2 cellular contexts compared by ENCODE assay signal in genomic region chr5:139232161-139232724, GRCh38.
TF ChIP-seq lines count a peak whose summit lies in the region.

No MANE protein-coding gene starts in this region.

TF ChIP-seq in GM23338, 12 proteins besides CTCF, POLR2A, EP300 and RAD21:
- TF ChIP-seq JUNB (IDR thresholded peaks at IDR 0.05; ENCODE audit: unreplicated experiment) (no peak), ZNF114 (CRISPR knock-in tag; IDR thresholded peaks at IDR 0.05) (no peak), CREB1 (CRISPR knock-in tag; IDR thresholded peaks at IDR 0.05; ENCODE audit: low read depth) (no peak), EZH2phosphoT487 (IDR thresholded peaks at IDR 0.05; ENCODE audit: unreplicated experiment) (no peak), ZNF331 (CRISPR knock-in tag; IDR thresholded peaks at IDR 0.05; ENCODE audit: low read depth) (no peak), STAT1 (IDR thresholded peaks at IDR 0.05; ENCODE audit: unreplicated experiment) (no peak), POLR2AphosphoS5 (IDR thresholded peaks at IDR 0.05; ENCODE audit: low read depth) (no peak), EZH2 (IDR thresholded peaks at IDR 0.05; ENCODE audit: low read depth, unreplicated experiment) (no peak), NANOG (IDR thresholded peaks at IDR 0.05; ENCODE audit: borderline replicate concordance) (no peak)
- TF ChIP-seq, protein P1, sequence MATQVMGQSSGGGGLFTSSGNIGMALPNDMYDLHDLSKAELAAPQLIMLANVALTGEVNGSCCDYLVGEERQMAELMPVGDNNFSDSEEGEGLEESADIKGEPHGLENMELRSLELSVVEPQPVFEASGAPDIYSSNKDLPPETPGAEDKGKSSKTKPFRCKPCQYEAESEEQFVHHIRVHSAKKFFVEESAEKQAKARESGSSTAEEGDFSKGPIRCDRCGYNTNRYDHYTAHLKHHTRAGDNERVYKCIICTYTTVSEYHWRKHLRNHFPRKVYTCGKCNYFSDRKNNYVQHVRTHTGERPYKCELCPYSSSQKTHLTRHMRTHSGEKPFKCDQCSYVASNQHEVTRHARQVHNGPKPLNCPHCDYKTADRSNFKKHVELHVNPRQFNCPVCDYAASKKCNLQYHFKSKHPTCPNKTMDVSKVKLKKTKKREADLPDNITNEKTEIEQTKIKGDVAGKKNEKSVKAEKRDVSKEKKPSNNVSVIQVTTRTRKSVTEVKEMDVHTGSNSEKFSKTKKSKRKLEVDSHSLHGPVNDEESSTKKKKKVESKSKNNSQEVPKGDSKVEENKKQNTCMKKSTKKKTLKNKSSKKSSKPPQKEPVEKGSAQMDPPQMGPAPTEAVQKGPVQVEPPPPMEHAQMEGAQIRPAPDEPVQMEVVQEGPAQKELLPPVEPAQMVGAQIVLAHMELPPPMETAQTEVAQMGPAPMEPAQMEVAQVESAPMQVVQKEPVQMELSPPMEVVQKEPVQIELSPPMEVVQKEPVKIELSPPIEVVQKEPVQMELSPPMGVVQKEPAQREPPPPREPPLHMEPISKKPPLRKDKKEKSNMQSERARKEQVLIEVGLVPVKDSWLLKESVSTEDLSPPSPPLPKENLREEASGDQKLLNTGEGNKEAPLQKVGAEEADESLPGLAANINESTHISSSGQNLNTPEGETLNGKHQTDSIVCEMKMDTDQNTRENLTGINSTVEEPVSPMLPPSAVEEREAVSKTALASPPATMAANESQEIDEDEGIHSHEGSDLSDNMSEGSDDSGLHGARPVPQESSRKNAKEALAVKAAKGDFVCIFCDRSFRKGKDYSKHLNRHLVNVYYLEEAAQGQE (IDR thresholded peaks at IDR 0.05; ENCODE audit: unreplicated experiment) = no peak
- TF ChIP-seq, protein P2, sequence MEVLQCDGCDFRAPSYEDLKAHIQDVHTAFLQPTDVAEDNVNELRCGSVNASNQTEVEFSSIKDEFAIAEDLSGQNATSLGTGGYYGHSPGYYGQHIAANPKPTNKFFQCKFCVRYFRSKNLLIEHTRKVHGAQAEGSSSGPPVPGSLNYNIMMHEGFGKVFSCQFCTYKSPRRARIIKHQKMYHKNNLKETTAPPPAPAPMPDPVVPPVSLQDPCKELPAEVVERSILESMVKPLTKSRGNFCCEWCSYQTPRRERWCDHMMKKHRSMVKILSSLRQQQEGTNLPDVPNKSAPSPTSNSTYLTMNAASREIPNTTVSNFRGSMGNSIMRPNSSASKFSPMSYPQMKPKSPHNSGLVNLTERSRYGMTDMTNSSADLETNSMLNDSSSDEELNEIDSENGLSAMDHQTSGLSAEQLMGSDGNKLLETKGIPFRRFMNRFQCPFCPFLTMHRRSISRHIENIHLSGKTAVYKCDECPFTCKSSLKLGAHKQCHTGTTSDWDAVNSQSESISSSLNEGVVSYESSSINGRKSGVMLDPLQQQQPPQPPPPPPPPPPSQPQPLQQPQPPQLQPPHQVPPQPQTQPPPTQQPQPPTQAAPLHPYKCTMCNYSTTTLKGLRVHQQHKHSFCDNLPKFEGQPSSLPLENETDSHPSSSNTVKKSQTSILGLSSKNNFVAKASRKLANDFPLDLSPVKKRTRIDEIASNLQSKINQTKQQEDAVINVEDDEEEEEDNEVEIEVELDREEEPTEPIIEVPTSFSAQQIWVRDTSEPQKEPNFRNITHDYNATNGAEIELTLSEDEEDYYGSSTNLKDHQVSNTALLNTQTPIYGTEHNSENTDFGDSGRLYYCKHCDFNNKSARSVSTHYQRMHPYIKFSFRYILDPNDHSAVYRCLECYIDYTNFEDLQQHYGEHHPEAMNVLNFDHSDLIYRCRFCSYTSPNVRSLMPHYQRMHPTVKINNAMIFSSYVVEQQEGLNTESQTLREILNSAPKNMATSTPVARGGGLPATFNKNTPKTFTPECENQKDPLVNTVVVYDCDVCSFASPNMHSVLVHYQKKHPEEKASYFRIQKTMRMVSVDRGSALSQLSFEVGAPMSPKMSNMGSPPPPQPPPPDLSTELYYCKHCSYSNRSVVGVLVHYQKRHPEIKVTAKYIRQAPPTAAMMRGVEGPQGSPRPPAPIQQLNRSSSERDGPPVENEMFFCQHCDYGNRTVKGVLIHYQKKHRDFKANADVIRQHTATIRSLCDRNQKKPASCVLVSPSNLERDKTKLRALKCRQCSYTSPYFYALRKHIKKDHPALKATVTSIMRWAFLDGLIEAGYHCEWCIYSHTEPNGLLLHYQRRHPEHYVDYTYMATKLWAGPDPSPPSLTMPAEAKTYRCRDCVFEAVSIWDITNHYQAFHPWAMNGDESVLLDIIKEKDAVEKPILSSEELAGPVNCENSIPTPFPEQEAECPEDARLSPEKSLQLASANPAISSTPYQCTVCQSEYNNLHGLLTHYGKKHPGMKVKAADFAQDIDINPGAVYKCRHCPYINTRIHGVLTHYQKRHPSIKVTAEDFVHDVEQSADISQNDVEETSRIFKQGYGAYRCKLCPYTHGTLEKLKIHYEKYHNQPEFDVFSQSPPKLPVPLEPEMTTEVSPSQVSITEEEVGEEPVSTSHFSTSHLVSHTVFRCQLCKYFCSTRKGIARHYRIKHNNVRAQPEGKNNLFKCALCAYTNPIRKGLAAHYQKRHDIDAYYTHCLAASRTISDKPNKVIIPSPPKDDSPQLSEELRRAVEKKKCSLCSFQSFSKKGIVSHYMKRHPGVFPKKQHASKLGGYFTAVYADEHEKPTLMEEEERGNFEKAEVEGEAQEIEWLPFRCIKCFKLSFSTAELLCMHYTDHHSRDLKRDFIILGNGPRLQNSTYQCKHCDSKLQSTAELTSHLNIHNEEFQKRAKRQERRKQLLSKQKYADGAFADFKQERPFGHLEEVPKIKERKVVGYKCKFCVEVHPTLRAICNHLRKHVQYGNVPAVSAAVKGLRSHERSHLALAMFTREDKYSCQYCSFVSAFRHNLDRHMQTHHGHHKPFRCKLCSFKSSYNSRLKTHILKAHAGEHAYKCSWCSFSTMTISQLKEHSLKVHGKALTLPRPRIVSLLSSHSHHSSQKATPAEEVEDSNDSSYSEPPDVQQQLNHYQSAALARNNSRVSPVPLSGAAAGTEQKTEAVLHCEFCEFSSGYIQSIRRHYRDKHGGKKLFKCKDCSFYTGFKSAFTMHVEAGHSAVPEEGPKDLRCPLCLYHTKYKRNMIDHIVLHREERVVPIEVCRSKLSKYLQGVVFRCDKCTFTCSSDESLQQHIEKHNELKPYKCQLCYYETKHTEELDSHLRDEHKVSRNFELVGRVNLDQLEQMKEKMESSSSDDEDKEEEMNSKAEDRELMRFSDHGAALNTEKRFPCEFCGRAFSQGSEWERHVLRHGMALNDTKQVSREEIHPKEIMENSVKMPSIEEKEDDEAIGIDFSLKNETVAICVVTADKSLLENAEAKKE (CRISPR knock-in tag; IDR thresholded peaks at IDR 0.05) = no peak
- TF ChIP-seq, protein P3, sequence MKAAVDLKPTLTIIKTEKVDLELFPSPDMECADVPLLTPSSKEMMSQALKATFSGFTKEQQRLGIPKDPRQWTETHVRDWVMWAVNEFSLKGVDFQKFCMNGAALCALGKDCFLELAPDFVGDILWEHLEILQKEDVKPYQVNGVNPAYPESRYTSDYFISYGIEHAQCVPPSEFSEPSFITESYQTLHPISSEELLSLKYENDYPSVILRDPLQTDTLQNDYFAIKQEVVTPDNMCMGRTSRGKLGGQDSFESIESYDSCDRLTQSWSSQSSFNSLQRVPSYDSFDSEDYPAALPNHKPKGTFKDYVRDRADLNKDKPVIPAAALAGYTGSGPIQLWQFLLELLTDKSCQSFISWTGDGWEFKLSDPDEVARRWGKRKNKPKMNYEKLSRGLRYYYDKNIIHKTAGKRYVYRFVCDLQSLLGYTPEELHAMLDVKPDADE (IDR thresholded peaks at IDR 0.05) = no peak

TF ChIP-seq in GM12878, 131 proteins besides CTCF, POLR2A, EP300 and RAD21:
- TF ChIP-seq MXI1 (IDR thresholded peaks at IDR 0.05; ENCODE audit: low read depth, low read length) (no peak), SMC3 (IDR thresholded peaks at IDR 0.05; ENCODE audit: borderline replicate concordance, low read length) (no peak), DPF2 (IDR thresholded peaks at IDR 0.05) (no peak), ZNF384 (IDR thresholded peaks at IDR 0.05; ENCODE audit: borderline replicate concordance, low read depth, low read length) (no peak), EGR1 (IDR thresholded peaks at IDR 0.05; ENCODE audit: borderline replicate concordance in 1 of 2, low read depth in 2 of 2, low read length in 2 of 2) (no peak), ATF7 (IDR thresholded peaks at IDR 0.05; ENCODE audit: low read depth) (no peak), BACH1 (IDR thresholded peaks at IDR 0.05; ENCODE audit: borderline replicate concordance) (no peak), TCF12 (IDR thresholded peaks at IDR 0.05; ENCODE audit: low read depth, low read length) (no peak), SPI1 (IDR thresholded peaks at IDR 0.05; ENCODE audit: borderline replicate concordance, insufficient read depth, low read depth, low read length) (no peak), EZH2 (IDR thresholded peaks at IDR 0.05; ENCODE audit: borderline replicate concordance, control insufficient read depth, low read depth, low read length) (no peak), MLLT1 (IDR thresholded peaks at IDR 0.05) (no peak), ZBED1 (IDR thresholded peaks at IDR 0.05; ENCODE audit: borderline replicate concordance) (no peak), GATAD2B (conservative IDR thresholded peaks at IDR 0.05; ENCODE audit: low read depth) (no peak), SIN3A (IDR thresholded peaks at IDR 0.05; ENCODE audit: low read depth, low read length) (no peak), RELA (IDR thresholded peaks at IDR 0.05; ENCODE audit: borderline replicate concordance, partially characterized antibody) (no peak), YY1 (IDR thresholded peaks at IDR 0.05; ENCODE audit: low read depth, low read length) (no peak), PKNOX1 (IDR thresholded peaks at IDR 0.05) (no peak)
- TF ChIP-seq, protein P4, sequence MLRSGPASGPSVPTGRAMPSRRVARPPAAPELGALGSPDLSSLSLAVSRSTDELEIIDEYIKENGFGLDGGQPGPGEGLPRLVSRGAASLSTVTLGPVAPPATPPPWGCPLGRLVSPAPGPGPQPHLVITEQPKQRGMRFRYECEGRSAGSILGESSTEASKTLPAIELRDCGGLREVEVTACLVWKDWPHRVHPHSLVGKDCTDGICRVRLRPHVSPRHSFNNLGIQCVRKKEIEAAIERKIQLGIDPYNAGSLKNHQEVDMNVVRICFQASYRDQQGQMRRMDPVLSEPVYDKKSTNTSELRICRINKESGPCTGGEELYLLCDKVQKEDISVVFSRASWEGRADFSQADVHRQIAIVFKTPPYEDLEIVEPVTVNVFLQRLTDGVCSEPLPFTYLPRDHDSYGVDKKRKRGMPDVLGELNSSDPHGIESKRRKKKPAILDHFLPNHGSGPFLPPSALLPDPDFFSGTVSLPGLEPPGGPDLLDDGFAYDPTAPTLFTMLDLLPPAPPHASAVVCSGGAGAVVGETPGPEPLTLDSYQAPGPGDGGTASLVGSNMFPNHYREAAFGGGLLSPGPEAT (IDR thresholded peaks at IDR 0.05; ENCODE audit: low read depth) = no peak
- TF ChIP-seq, protein P5, sequence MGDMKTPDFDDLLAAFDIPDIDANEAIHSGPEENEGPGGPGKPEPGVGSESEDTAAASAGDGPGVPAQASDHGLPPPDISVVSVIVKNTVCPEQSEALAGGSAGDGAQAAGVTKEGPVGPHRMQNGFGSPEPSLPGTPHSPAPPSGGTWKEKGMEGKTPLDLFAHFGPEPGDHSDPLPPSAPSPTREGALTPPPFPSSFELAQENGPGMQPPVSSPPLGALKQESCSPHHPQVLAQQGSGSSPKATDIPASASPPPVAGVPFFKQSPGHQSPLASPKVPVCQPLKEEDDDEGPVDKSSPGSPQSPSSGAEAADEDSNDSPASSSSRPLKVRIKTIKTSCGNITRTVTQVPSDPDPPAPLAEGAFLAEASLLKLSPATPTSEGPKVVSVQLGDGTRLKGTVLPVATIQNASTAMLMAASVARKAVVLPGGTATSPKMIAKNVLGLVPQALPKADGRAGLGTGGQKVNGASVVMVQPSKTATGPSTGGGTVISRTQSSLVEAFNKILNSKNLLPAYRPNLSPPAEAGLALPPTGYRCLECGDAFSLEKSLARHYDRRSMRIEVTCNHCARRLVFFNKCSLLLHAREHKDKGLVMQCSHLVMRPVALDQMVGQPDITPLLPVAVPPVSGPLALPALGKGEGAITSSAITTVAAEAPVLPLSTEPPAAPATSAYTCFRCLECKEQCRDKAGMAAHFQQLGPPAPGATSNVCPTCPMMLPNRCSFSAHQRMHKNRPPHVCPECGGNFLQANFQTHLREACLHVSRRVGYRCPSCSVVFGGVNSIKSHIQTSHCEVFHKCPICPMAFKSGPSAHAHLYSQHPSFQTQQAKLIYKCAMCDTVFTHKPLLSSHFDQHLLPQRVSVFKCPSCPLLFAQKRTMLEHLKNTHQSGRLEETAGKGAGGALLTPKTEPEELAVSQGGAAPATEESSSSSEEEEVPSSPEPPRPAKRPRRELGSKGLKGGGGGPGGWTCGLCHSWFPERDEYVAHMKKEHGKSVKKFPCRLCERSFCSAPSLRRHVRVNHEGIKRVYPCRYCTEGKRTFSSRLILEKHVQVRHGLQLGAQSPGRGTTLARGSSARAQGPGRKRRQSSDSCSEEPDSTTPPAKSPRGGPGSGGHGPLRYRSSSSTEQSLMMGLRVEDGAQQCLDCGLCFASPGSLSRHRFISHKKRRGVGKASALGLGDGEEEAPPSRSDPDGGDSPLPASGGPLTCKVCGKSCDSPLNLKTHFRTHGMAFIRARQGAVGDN (IDR thresholded peaks at IDR 0.05) = no peak
